Comparison of ENCODE assay signal across 8 cellular contexts in the genomic region with DNA sequence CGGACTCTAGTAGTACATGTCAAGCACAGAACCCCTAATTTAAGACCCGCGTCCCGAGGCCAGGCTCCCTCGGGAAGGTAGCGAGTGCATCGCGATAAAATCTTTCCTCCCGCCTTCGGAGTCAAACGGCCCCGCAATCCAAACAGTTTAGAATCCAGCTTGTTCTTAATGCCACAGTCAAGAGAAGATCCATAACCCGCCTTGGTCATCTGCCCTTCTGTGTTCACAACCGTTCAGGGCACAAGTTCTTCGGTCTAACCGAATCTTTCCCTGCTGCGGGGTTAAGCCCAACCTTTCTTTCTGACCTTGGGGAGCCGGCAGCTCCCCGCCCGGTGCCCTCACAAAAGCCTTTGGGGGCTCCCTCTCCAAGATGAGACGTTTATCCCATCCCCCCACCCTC. TPM values are rescaled to one million over a fixed set of nuclear protein-coding genes. Genes with fewer than 3 reads are reported as not detected.
A peak's percentile ranks its signal among the peaks of the same experiment; 100 is the strongest.
DNase-seq lines count a peak whose midpoint lies in the region; ATAC-seq and TF ChIP-seq lines count a peak whose summit lies in the region.

No MANE protein-coding gene starts in this region.

- H3K27ac Mint-ChIP-seq in activated CD8-positive, alpha-beta T cell treated with anti-CD3 and anti-CD28 coated beads, Interleukin-2, amount 10 ng/mL, durations not matched to agents 7 days and 5 days = peak overlapping the region; percentile 96

- H3K4me1 Mint-ChIP-seq in activated CD8-positive, alpha-beta T cell treated with anti-CD3 and anti-CD28 coated beads, Interleukin-2, amount 10 ng/mL, durations not matched to agents 7 days and 5 days (ENCODE audit: low read depth) = peaks cover 58% of the 10 kb centered on the region

- H3K4me3 ChIP-seq in BJ (ENCODE audit: low read depth, low read length) (peak overlapping the region; percentile 98), rectal smooth muscle tissue (ENCODE audit: low read length) (peak overlapping the region; percentile 89)

- no peaks in the 10 kb centered on the region for H3K4me1 ChIP-seq in rectal smooth muscle tissue (ENCODE audit: control insufficient read depth, insufficient read depth, low read length)

- peaks cover 31% of the 10 kb centered on the region for H3K36me3 Mint-ChIP-seq in activated CD8-positive, alpha-beta T cell treated with anti-CD3 and anti-CD28 coated beads, Interleukin-2, amount 10 ng/mL, durations not matched to agents 7 days and 5 days (ENCODE audit: low read depth)

- no peak for ATAC-seq in activated CD8-positive, alpha-beta T cell treated with anti-CD3 and anti-CD28 coated beads, Interleukin-2, amount 10 ng/mL, durations not matched to agents 7 days and 5 days
- ATAC-seq in GM18867 (IDR thresholded peaks at IDR 0.05; ENCODE audit: unreplicated experiment) = no peak
- no peak for ATAC-seq in activated CD4-positive, CD25-positive, alpha-beta regulatory T cell treated with anti-CD3 and anti-CD28 coated beads, Interleukin-2, amount 50 U/mL, for 24 hours

- peak overlapping the region; percentile 85 for H3K9ac ChIP-seq in rectal smooth muscle tissue (ENCODE audit: low read length)

- CTCF ChIA-PET in BJ (lab: Yijun Ruan, JAX) (interaction anchor here (0.8 to 2.2 kb wide), 11 partner anchors 11 to 674 kb away, joined by 3 to 9 read pairs (median 4); no protein-coding TSS in a partner anchor), HEK293T (lab: Yijun Ruan, JAX) (interaction anchor here (0.5 to 1.0 kb wide), 2 partner anchors 17 to 29 kb away, joined by 3 to 4 read pairs; no protein-coding TSS in a partner anchor)
- CTCF ChIA-PET in activated CD8-positive, alpha-beta T cell treated with anti-CD3 and anti-CD28 coated beads, Interleukin-2, amount 10 ng/mL, durations not matched to agents 7 days and 5 days (lab: Charles Lee) = interaction anchor here (0.8 to 4.8 kb wide), 10 partner anchors 9 to 674 kb away, joined by 3 to 26 read pairs (median 8); partner anchors contain the start of gene COG1

- H3K36me3 ChIP-seq in BJ (ENCODE audit: control insufficient read depth, insufficient read depth, low read length) (peaks cover 2% of the 10 kb centered on the region), rectal smooth muscle tissue (ENCODE audit: control insufficient read depth, insufficient read depth, low read length) (peaks cover 4% of the 10 kb centered on the region)

- H3K27me3 ChIP-seq in BJ (ENCODE audit: control insufficient read depth, insufficient read depth, low read length) (no peaks in the 10 kb centered on the region), rectal smooth muscle tissue (ENCODE audit: control insufficient read depth, insufficient read depth, low read length) (no peaks in the 10 kb centered on the region)

- POLR2A ChIA-PET in BJ (lab: Charles Lee) (no interaction called here), HEK293T (lab: Yijun Ruan, JAX) (interaction anchor here (0.6 to 2.4 kb wide), 11 partner anchors 9 to 91 kb away, joined by 3 to 19 read pairs (median 4); partner anchors contain the start of gene COG1)
- POLR2A ChIA-PET in activated CD8-positive, alpha-beta T cell treated with anti-CD3 and anti-CD28 coated beads, Interleukin-2, amount 10 ng/mL, durations not matched to agents 7 days and 5 days (lab: Charles Lee) = interaction anchor here (1.1 to 5.0 kb wide), 8 partner anchors 8 to 504 kb away, joined by 3 to 46 read pairs (median 6); partner anchors contain the start of gene COG1

- DNase-seq in BJ (ENCODE audit: low read depth) (no peak), HEK293T (ENCODE audit: extremely low spot score) (peak; percentile 30), glomerular visceral epithelial cell (ENCODE audit: extremely low spot score) (peak; percentile 18), NCI-H187 treated with DMSO at 0.1 percent for 48 hours (lab: John Stamatoyannopoulos, UW) (no peak)
- peak; percentile 29 for DNase-seq in activated CD8-positive, alpha-beta T cell treated with anti-CD3 and anti-CD28 coated beads, Interleukin-2, amount 10 ng/mL, durations not matched to agents 7 days and 5 days

- no peak overlapping the region for H3K27ac ChIP-seq in rectal smooth muscle tissue (ENCODE audit: low read depth, low read length)

- H3K9me3 Mint-ChIP-seq in activated CD8-positive, alpha-beta T cell treated with anti-CD3 and anti-CD28 coated beads, Interleukin-2, amount 10 ng/mL, durations not matched to agents 7 days and 5 days (ENCODE audit: insufficient read depth) = no peaks in the 10 kb centered on the region

- H3K27me3 Mint-ChIP-seq in activated CD8-positive, alpha-beta T cell treated with anti-CD3 and anti-CD28 coated beads, Interleukin-2, amount 10 ng/mL, durations not matched to agents 7 days and 5 days (ENCODE audit: low read depth) = no peaks in the 10 kb centered on the region

- no peak for TF ChIP-seq CTCF in BJ (IDR thresholded peaks at IDR 0.05; ENCODE audit: insufficient read depth, low read depth, low read length)

- H3K4me3 Mint-ChIP-seq in activated CD8-positive, alpha-beta T cell treated with anti-CD3 and anti-CD28 coated beads, Interleukin-2, amount 10 ng/mL, durations not matched to agents 7 days and 5 days = peak overlapping the region; percentile 82

TF ChIP-seq in HEK293T, 16 proteins besides CTCF, POLR2A, EP300 and RAD21:
- TF ChIP-seq L3MBTL2 (conservative IDR thresholded peaks at IDR 0.05) = no peak
- no peak for TF ChIP-seq TARDBP (IDR thresholded peaks at IDR 0.05)
- TF ChIP-seq FOXM1 (IDR thresholded peaks at IDR 0.05; ENCODE audit: borderline replicate concordance) = no peak
- no peak for TF ChIP-seq ZNF384 (IDR thresholded peaks at IDR 0.05)
- TF ChIP-seq HDGF (IDR thresholded peaks at IDR 0.05; ENCODE audit: borderline replicate concordance) = no peak
TF ChIP-seq in HEK293T: peak in this region for 0.

RNA-seq across cellular contexts. Expression of gene CPSF4L, which starts 30.3 kb away (rescaled TPM):
- polyA plus RNA-seq in BJ (2011; rRNA removed) = 0.13 TPM in 1 of 2 replicates, not detected in the other
- polyA minus RNA-seq in BJ (2011; rRNA and poly(A)+ RNA removed) = not detected in 2 replicates
- not detected for total RNA-seq in activated CD8-positive, alpha-beta T cell treated with anti-CD3 and anti-CD28 coated beads, Interleukin-2, amount 10 ng/mL, durations not matched to agents 7 days and 5 days

RNA-seq across cellular contexts. Expression of gene COG1, which starts 38.5 kb away (rescaled TPM):
- 39.4 and 54.9 TPM in 2 replicates for polyA plus RNA-seq in BJ (2011; rRNA removed)
- 33.1 and 50.7 TPM in 2 replicates for polyA minus RNA-seq in BJ (2011; rRNA and poly(A)+ RNA removed)
- total RNA-seq in activated CD8-positive, alpha-beta T cell treated with anti-CD3 and anti-CD28 coated beads, Interleukin-2, amount 10 ng/mL, durations not matched to agents 7 days and 5 days = 10 to 100 TPM; 25.2 to 30.5 TPM

Comparison
In these comparisons a context has a peak if more than half of its experiments do, and no peak if none do; other contexts are left out.
1. DNase-seq: peak in HEK293T (single experiment), activated CD8-positive, alpha-beta T cell treated with anti-CD3 and anti-CD28 coated beads, Interleukin-2, amount 10 ng/mL, durations not matched to agents 7 days and 5 days (single experiment) and glomerular visceral epithelial cell (single experiment); none in BJ (single experiment) and NCI-H187 treated with DMSO at 0.1 percent for 48 hours (single experiment).